Comparison of ENCODE assay signal across 8 cellular contexts in genomic region chr6:31546339-31546961, GRCh38. TPM values are rescaled to one million over a fixed set of nuclear protein-coding genes. Genes with fewer than 3 reads are reported as not detected.
DNase-seq lines count a peak whose midpoint lies in the region; ATAC-seq and TF ChIP-seq lines count a peak whose summit lies in the region.

TSS of gene ATP6V1G2 (minus strand) at chr6:31546608. CDS start at chr6:31546559, 49 bp downstream.

- H3K9me3 Mint-ChIP-seq in nephron progenitor cell, result no peaks in the 10 kb centered on the region
- no peaks in the 10 kb centered on the region for H3K9me3 Mint-ChIP-seq in stimulated activated naive CD8-positive, alpha-beta T cell treated with anti-CD3 and anti-CD28 coated beads, Interleukin-15, Interleukin-2, amounts not matched to agents 100 ng/mL and 50 ng/mL, for 24 hours

- H3K27me3 Mint-ChIP-seq in nephron progenitor cell (ENCODE audit: low read depth, poor library complexity), result peaks cover 3% of the 10 kb centered on the region
- H3K27me3 Mint-ChIP-seq in stimulated activated naive CD8-positive, alpha-beta T cell treated with anti-CD3 and anti-CD28 coated beads, Interleukin-15, Interleukin-2, amounts not matched to agents 100 ng/mL and 50 ng/mL, for 24 hours, result no peaks in the 10 kb centered on the region

- peak within 1 kb of the TSS; percentile 83 for H3K4me3 Mint-ChIP-seq in nephron progenitor cell
- H3K4me3 Mint-ChIP-seq in stimulated activated naive CD8-positive, alpha-beta T cell treated with anti-CD3 and anti-CD28 coated beads, Interleukin-15, Interleukin-2, amounts not matched to agents 100 ng/mL and 50 ng/mL, for 24 hours, result peak within 1 kb of the TSS; percentile 85

- peak; percentile 46 for ATAC-seq in GM21786 (IDR thresholded peaks at IDR 0.05; ENCODE audit: unreplicated experiment)

- peak; percentile 90 for TF ChIP-seq CTCF in nephron progenitor cell (IDR thresholded peaks at IDR 0.05)

- H3K36me3 Mint-ChIP-seq in nephron progenitor cell (ENCODE audit: low read depth), result peaks cover 28% of the 10 kb centered on the region
- H3K36me3 Mint-ChIP-seq in stimulated activated naive CD8-positive, alpha-beta T cell treated with anti-CD3 and anti-CD28 coated beads, Interleukin-15, Interleukin-2, amounts not matched to agents 100 ng/mL and 50 ng/mL, for 24 hours (ENCODE audit: low read depth), result peaks cover 13% of the 10 kb centered on the region

- peak; percentile 92 for DNase-seq in COR-L47 (lab: John Stamatoyannopoulos, UW)
- peak; percentile 93 for DNase-seq in M059J (ENCODE audit: low read depth)
- peak; percentile 94 to 95 for DNase-seq in SHP77 (lab: John Stamatoyannopoulos, UW)
- peak; percentile 77 for DNase-seq in activated effector memory CD4-positive, alpha-beta T cell treated with Interleukin-2 at 50 U/mL for 16 hours
- peak; percentile 95 for DNase-seq in fibroblast of the conjunctiva (ENCODE audit: low read depth)
- DNase-seq in nephron progenitor cell, result peak; percentile 92

- H3K4me1 Mint-ChIP-seq in nephron progenitor cell, result peaks cover 58% of the 10 kb centered on the region
- H3K4me1 Mint-ChIP-seq in stimulated activated naive CD8-positive, alpha-beta T cell treated with anti-CD3 and anti-CD28 coated beads, Interleukin-15, Interleukin-2, amounts not matched to agents 100 ng/mL and 50 ng/mL, for 24 hours (ENCODE audit: low read depth), result peaks cover 68% of the 10 kb centered on the region

- H3K27ac Mint-ChIP-seq in nephron progenitor cell, result peak within 1 kb of the TSS; percentile 44
- H3K27ac Mint-ChIP-seq in stimulated activated naive CD8-positive, alpha-beta T cell treated with anti-CD3 and anti-CD28 coated beads, Interleukin-15, Interleukin-2, amounts not matched to agents 100 ng/mL and 50 ng/mL, for 24 hours, result peak within 1 kb of the TSS; percentile 90

RNA-seq across cellular contexts. Expression of gene ATP6V1G2, which starts in this region (rescaled TPM):
- 0.20 TPM in 1 of 2 replicates, not detected in the other for total RNA-seq in M059J (2014; rRNA removed; shearing (Covaris generic))

Comparison
In these comparisons a context has a peak if more than half of its experiments do, and no peak if none do; other contexts are left out.
1. Peak in every context shown above with its lines: DNase-seq and ATAC-seq.
2. Peak in DNase-seq in M059J; RNA of the gene not detected or under 1 TPM.